In genomic region chr20:44698351-44698750, GRCh38 we compare ENCODE assay signal across 1 cellular context.
TF ChIP-seq lines count a peak whose summit lies in the region.

No MANE protein-coding gene starts in this region.

TF ChIP-seq in A549, 52 proteins besides CTCF, POLR2A, EP300 and RAD21 (continued from another document):
- no peak for TF ChIP-seq SREBF2 (IDR thresholded peaks at IDR 0.05)
